In genomic region chr16:24953721-24954120, GRCh38 we compare ENCODE assay signal across 15 cellular contexts.
"Had no signal": no experiment of that assay in that cellular context is flagged by ENCODE, and none has a peak within 500 bp of the region (broad histone marks: within the 10 kb centered on the region; RNA-seq: fewer than 3 reads in every experiment).

No MANE protein-coding gene starts in this region.

- ATAC-seq: foreskin keratinocyte; lower lobe of right lung; naive thymus-derived CD8-positive, alpha-beta T cell; sciatic nerve had no signal

- H3K27ac Mint-ChIP-seq: endodermal cell had no signal

- H3K9me3 Mint-ChIP-seq: endodermal cell; immature natural killer cell; naive thymus-derived CD8-positive, alpha-beta T cell had no signal

- H3K4me1 Mint-ChIP-seq: endodermal cell had no signal

- DNase-seq: effector CD4-positive, alpha-beta T cell; endodermal cell; erythroblast; foreskin keratinocyte; immature natural killer cell; left ventricle myocardium inferior; lower lobe of right lung; mesenchymal stem cell; naive thymus-derived CD8-positive, alpha-beta T cell; posterior cingulate gyrus; stimulated activated CD4-positive, alpha-beta T cell treated with anti-CD3 and anti-CD28 coated beads, Interleukin-2, amount 100 ng/mL, for 24 hours; stimulated activated CD4-positive, alpha-beta T cell treated with anti-CD3 and anti-CD28 coated beads, Interleukin-4, amount 100 ng/mL, for 4 hours; stomach; substantia nigra had no signal

- H3K4me3 Mint-ChIP-seq: endodermal cell; immature natural killer cell; naive thymus-derived CD8-positive, alpha-beta T cell had no signal

- H3K27me3 Mint-ChIP-seq: naive thymus-derived CD8-positive, alpha-beta T cell had no signal
